In the genomic region with DNA sequence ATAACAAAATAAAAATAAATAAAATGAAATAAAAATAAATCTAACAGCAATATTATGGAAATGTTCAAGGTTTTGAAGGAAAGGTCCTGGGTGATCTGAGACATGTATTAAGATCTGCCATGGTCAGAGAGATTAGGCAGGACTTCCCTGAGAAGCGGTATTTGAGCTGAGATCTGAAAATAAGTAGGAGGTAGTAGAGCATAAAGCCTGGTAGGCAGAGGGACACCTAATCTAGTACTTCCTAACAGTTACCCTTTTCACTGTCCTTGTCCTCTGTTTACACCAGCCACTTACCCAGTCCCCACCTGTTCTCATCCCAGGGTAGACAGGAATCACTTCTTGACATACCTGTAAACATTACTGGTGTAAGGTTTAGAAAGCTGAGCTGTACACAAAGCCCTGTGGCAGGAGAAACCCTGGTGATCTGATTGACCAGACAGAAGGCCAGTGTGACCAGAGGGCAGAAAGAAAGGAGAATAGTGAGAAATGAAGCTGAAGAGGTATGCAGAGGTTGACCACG, we compare ENCODE assay signal across 1 cellular context.
TF ChIP-seq lines count a peak whose summit lies in the region.

No MANE protein-coding gene starts in this region.

TF ChIP-seq in HepG2, 621 proteins besides CTCF, POLR2A, EP300 and RAD21:
- TF ChIP-seq ZNF552 (CRISPR knock-in tag; IDR thresholded peaks at IDR 0.05; ENCODE audit: borderline replicate concordance) (no peak), ZNF724P (CRISPR knock-in tag; IDR thresholded peaks at IDR 0.05; ENCODE audit: borderline replicate concordance) (no peak), MXI1 (IDR thresholded peaks at IDR 0.05; ENCODE audit: borderline replicate concordance, low read depth, low read length) (no peak), ZNF34 (CRISPR knock-in tag; IDR thresholded peaks at IDR 0.05; ENCODE audit: borderline replicate concordance) (no peak), LCORL (IDR thresholded peaks at IDR 0.05) (no peak), LCORL (CRISPR knock-in tag; IDR thresholded peaks at IDR 0.05) (0 out of 2 replicates have a peak, but pooled peaks have one; percentile 12), KLF9 (CRISPR knock-in tag; IDR thresholded peaks at IDR 0.05; ENCODE audit: low read depth) (no peak), DNMT1 (CRISPR knock-in tag; IDR thresholded peaks at IDR 0.05) (no peak), TEAD3 (CRISPR knock-in tag; optimal IDR thresholded peaks at IDR 0.05; ENCODE audit: borderline replicate concordance) (peak; percentile 41), SETDB1 (CRISPR knock-in tag; IDR thresholded peaks at IDR 0.05; ENCODE audit: borderline replicate concordance) (no peak), FOXP4 (CRISPR knock-in tag; IDR thresholded peaks at IDR 0.05) (0 out of 2 replicates have a peak, but pooled peaks have one; percentile 33), ZBTB38 (CRISPR knock-in tag; IDR thresholded peaks at IDR 0.05) (no peak), SAFB2 (CRISPR knock-in tag; IDR thresholded peaks at IDR 0.05; ENCODE audit: borderline replicate concordance, low read depth) (no peak), CREB1 (IDR thresholded peaks at IDR 0.05) (no peak), CREB1 (CRISPR knock-in tag; IDR thresholded peaks at IDR 0.05) (0 out of 2 replicates have a peak, but pooled peaks have one; percentile 42), ZSCAN22 (CRISPR knock-in tag; IDR thresholded peaks at IDR 0.05) (no peak), ZBED4 (CRISPR knock-in tag; IDR thresholded peaks at IDR 0.05; ENCODE audit: borderline replicate concordance) (no peak), SMYD3 (CRISPR knock-in tag; IDR thresholded peaks at IDR 0.05) (no peak), NPAS2 (CRISPR knock-in tag; IDR thresholded peaks at IDR 0.05; ENCODE audit: borderline replicate concordance) (no peak), HNF4A (CRISPR knock-in tag; IDR thresholded peaks at IDR 0.05) (no peak), SOX5 (CRISPR knock-in tag; IDR thresholded peaks at IDR 0.05; ENCODE audit: borderline replicate concordance) (0 out of 2 replicates have a peak, but pooled peaks have one; percentile 9), RFXAP (CRISPR knock-in tag; IDR thresholded peaks at IDR 0.05; ENCODE audit: borderline replicate concordance) (0 out of 2 replicates have a peak, but pooled peaks have one; percentile 24), RFX1 (IDR thresholded peaks at IDR 0.05) (no peak), FOXO1 (CRISPR knock-in tag; IDR thresholded peaks at IDR 0.05) (no peak), SRF (IDR thresholded peaks at IDR 0.05; ENCODE audit: low read depth, low read length) (no peak), MZF1 (CRISPR knock-in tag; IDR thresholded peaks at IDR 0.05; ENCODE audit: borderline replicate concordance) (no peak), SNRNP70 (IDR thresholded peaks at IDR 0.05; ENCODE audit: low read depth, low read length) (no peak), FOXA1 (IDR thresholded peaks at IDR 0.05) (no peak), FOXA1 (CRISPR knock-in tag; IDR thresholded peaks at IDR 0.05) (0 out of 2 replicates have a peak, but pooled peaks have one; percentile 15), TOPORS (CRISPR knock-in tag; IDR thresholded peaks at IDR 0.05) (no peak), FOXP1 (IDR thresholded peaks at IDR 0.05) (no peak), FOXP1 (CRISPR knock-in tag; IDR thresholded peaks at IDR 0.05) (peak; percentile 17; the same call in 1 of the 2 replicates), ZNF33A (CRISPR knock-in tag; IDR thresholded peaks at IDR 0.05; ENCODE audit: borderline replicate concordance) (no peak), FOXA3 (CRISPR knock-in tag; IDR thresholded peaks at IDR 0.05) (peak; percentile 55), JUN (CRISPR knock-in tag; IDR thresholded peaks at IDR 0.05) (no peak), FOSL2 (CRISPR knock-in tag; IDR thresholded peaks at IDR 0.05) (no peak), ZNF598 (CRISPR knock-in tag; IDR thresholded peaks at IDR 0.05; ENCODE audit: borderline replicate concordance) (no peak), ZNF224 (CRISPR knock-in tag; IDR thresholded peaks at IDR 0.05) (no peak), GMEB2 (CRISPR knock-in tag; IDR thresholded peaks at IDR 0.05; ENCODE audit: low read depth) (no peak), ZNF143 (CRISPR knock-in tag; IDR thresholded peaks at IDR 0.05) (no peak), THYN1 (CRISPR knock-in tag; IDR thresholded peaks at IDR 0.05; ENCODE audit: borderline replicate concordance, low read depth) (no peak), RBM39 (IDR thresholded peaks at IDR 0.05; ENCODE audit: low read depth, low read length, poor library complexity, severe bottlenecking) (no peak), FOXK2 (IDR thresholded peaks at IDR 0.05) (no peak), WIZ (CRISPR knock-in tag; IDR thresholded peaks at IDR 0.05) (no peak), TCF7 (IDR thresholded peaks at IDR 0.05; ENCODE audit: low read depth) (no peak), ZNF446 (CRISPR knock-in tag; IDR thresholded peaks at IDR 0.05) (no peak), GATA4 (IDR thresholded peaks at IDR 0.05; ENCODE audit: borderline replicate concordance, low read depth) (no peak), ZNF703 (CRISPR knock-in tag; IDR thresholded peaks at IDR 0.05; ENCODE audit: borderline replicate concordance) (no peak)
- TF ChIP-seq, protein P1, sequence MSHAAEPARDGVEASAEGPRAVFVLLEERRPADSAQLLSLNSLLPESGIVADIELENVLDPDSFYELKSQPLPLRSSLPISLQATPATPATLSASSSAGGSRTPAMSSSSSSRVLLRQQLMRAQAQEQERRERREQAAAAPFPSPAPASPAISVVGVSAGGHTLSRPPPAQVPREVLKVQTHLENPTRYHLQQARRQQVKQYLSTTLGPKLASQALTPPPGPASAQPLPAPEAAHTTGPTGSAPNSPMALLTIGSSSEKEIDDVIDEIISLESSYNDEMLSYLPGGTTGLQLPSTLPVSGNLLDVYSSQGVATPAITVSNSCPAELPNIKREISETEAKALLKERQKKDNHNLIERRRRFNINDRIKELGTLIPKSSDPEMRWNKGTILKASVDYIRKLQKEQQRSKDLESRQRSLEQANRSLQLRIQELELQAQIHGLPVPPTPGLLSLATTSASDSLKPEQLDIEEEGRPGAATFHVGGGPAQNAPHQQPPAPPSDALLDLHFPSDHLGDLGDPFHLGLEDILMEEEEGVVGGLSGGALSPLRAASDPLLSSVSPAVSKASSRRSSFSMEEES (CRISPR knock-in tag; IDR thresholded peaks at IDR 0.05): no peak
